24 cellular contexts compared by ENCODE assay signal in the genomic region with DNA sequence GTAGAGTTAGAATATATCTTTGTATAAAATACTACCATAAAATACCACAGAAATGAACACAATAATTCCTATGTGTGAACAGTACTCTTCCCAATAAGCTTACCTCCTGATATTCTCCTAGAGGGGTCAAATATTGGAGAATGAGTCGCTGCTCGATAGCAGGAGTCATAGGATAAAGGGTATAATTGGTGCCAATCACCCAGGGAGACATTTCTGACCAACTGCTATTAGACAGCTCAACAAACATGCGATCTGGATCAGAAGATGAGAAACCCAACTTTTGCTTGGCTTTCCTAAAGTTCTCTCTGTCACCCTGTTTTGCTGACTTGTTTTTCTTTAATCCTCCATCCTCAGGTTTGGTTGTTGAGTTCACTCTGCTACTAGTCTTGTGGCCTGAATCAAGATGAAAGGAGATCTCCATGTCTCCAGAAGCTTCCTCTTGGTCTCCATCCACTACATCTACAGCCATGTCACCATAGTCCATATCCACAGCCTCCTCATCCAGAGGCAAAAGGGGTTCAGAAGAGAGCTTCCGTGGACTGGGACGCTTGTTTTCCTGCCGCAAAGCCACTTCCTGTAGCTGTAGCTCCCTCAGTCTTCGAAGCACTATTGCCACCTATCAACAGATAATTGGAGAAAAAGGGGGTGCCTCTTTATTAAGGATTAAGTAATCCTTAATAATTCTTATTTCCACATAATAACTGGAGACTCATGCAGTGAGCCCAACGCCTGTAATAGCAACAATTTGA. TPM values are rescaled to one million over a fixed set of nuclear protein-coding genes. Genes with fewer than 3 reads are reported as not detected.
DNase-seq lines count a peak whose midpoint lies in the region; ATAC-seq and TF ChIP-seq lines count a peak whose summit lies in the region.
"Had no signal": no experiment of that assay in that cellular context is flagged by ENCODE, and none has a peak within 500 bp of the region (broad histone marks: within the 10 kb centered on the region; RNA-seq: fewer than 3 reads in every experiment).

No MANE protein-coding gene starts in this region.

- intact Hi-C loops in activated T-helper 2 cell treated with anti-CD3 and anti-CD28 coated beads, Interferon-gamma antibody, Interleukin-2, Interleukin-4, amounts not matched to agents 10 μg/mL and 5 μg/mL and 100 μg/mL, durations not matched to agents 14 hours and 24 hours and 36 hours (cut with micrococcal nuclease): no loop called here
- intact Hi-C loops in naive thymus-derived CD4-positive, alpha-beta T cell (cut with micrococcal nuclease): no loop called here
- intact Hi-C loops in Calu3 (cut with micrococcal nuclease; ENCODE audit: unreplicated experiment): no loop called here

- no peaks in the 10 kb centered on the region for H3K27me3 ChIP-seq in naive thymus-derived CD4-positive, alpha-beta T cell (ENCODE audit: control insufficient read depth in 2 of 2, insufficient read depth in 2 of 2, low read length in 2 of 2)
- H3K27me3 ChIP-seq in effector memory CD4-positive, alpha-beta T cell (replicated peaks; ENCODE audit: control insufficient read depth, insufficient read depth, low read length, poor library complexity, severe bottlenecking): no peaks in the 10 kb centered on the region
- H3K27me3 ChIP-seq: BE2C, neural progenitor cell, SJSA1, upper lobe of right lung had no signal

- POLR2A ChIA-PET in naive thymus-derived CD4-positive, alpha-beta T cell (lab: Charles Lee): interaction anchor here (0.7 to 1.1 kb wide), 2 partner anchors 58 to 98 kb away, joined by 4 to 5 read pairs; a partner anchor contains a TSS

- peaks cover 9 to 46% (median 22%) of the 10 kb centered on the region in 3 experiments for H3K36me3 ChIP-seq in naive thymus-derived CD4-positive, alpha-beta T cell (ENCODE audit: control insufficient read depth in 2 of 3, insufficient read depth in 3 of 3, low read length in 3 of 3)
- H3K36me3 ChIP-seq in effector memory CD4-positive, alpha-beta T cell (ENCODE audit: control insufficient read depth, insufficient read depth, low read length): peaks cover 14% of the 10 kb centered on the region

- no peaks in the 10 kb centered on the region for H3K9me3 Mint-ChIP-seq in activated T-cell treated with anti-CD3 and anti-CD28 coated beads, Interleukin-2, amount 50 U/mL, for 72 hours
- H3K9me3 Mint-ChIP-seq in activated T-helper 2 cell treated with anti-CD3 and anti-CD28 coated beads, Interferon-gamma antibody, Interleukin-2, Interleukin-4, amounts not matched to agents 10 μg/mL and 5 μg/mL and 100 μg/mL, durations not matched to agents 14 hours and 24 hours and 36 hours: no peaks in the 10 kb centered on the region
- no peaks in the 10 kb centered on the region for H3K9me3 Mint-ChIP-seq in naive thymus-derived CD4-positive, alpha-beta T cell
- H3K9me3 Mint-ChIP-seq in Calu3 (ENCODE audit: low read depth, unreplicated experiment): no peaks in the 10 kb centered on the region
- H3K9me3 Mint-ChIP-seq: neural progenitor cell had no signal

- H3K4me3 Mint-ChIP-seq in activated T-cell treated with anti-CD3 and anti-CD28 coated beads, Interleukin-2, amount 50 U/mL, for 72 hours: no peak overlapping the region
- no peak overlapping the region for H3K4me3 Mint-ChIP-seq in activated T-helper 2 cell treated with anti-CD3 and anti-CD28 coated beads, Interferon-gamma antibody, Interleukin-2, Interleukin-4, amounts not matched to agents 10 μg/mL and 5 μg/mL and 100 μg/mL, durations not matched to agents 14 hours and 24 hours and 36 hours (ENCODE audit: low read depth)
- H3K4me3 Mint-ChIP-seq in naive thymus-derived CD4-positive, alpha-beta T cell: peak overlapping the region in 6 of 10 donors; percentile 11 to 53 (median 40)
- no peak overlapping the region for H3K4me3 Mint-ChIP-seq in Calu3 (ENCODE audit: low read depth, unreplicated experiment)
- H3K4me3 Mint-ChIP-seq: activated CD4-positive, alpha-beta T cell treated with anti-CD3 and anti-CD28 coated beads for 36 hours; neural progenitor cell had no signal

- BruUV-seq in Calu3 (replicated peaks; lab: Mats Ljungman, UMichigan): no TSS peak

- H3K27me3 Mint-ChIP-seq in activated T-cell treated with anti-CD3 and anti-CD28 coated beads, Interleukin-2, amount 50 U/mL, for 72 hours (ENCODE audit: low read depth): no peaks in the 10 kb centered on the region
- H3K27me3 Mint-ChIP-seq in activated T-helper 2 cell treated with anti-CD3 and anti-CD28 coated beads, Interferon-gamma antibody, Interleukin-2, Interleukin-4, amounts not matched to agents 10 μg/mL and 5 μg/mL and 100 μg/mL, durations not matched to agents 14 hours and 24 hours and 36 hours (ENCODE audit: low read depth): no peaks in the 10 kb centered on the region
- H3K27me3 Mint-ChIP-seq in naive thymus-derived CD4-positive, alpha-beta T cell: no peaks in the 10 kb centered on the region
- no peaks in the 10 kb centered on the region for H3K27me3 Mint-ChIP-seq in Calu3 (ENCODE audit: unreplicated experiment)
- H3K27me3 Mint-ChIP-seq: activated CD4-positive, alpha-beta T cell treated with anti-CD3 and anti-CD28 coated beads for 36 hours had no signal

- no peak for TF ChIP-seq CTCF in Calu3 (IDR thresholded peaks at IDR 0.05; ENCODE audit: unreplicated experiment)

- no peaks in the 10 kb centered on the region for H3K9me3 ChIP-seq in naive thymus-derived CD4-positive, alpha-beta T cell (ENCODE audit: control insufficient read depth in 2 of 3, low read length in 3 of 3)
- H3K9me3 ChIP-seq in effector memory CD4-positive, alpha-beta T cell (ENCODE audit: control insufficient read depth, low read length): no peaks in the 10 kb centered on the region
- H3K9me3 ChIP-seq: BE2C, SJSA1, upper lobe of right lung had no signal

- peak overlapping the region; percentile 23 for H3K27ac Mint-ChIP-seq in activated T-cell treated with anti-CD3 and anti-CD28 coated beads, Interleukin-2, amount 50 U/mL, for 72 hours
- peak overlapping the region; percentile 25 for H3K27ac Mint-ChIP-seq in activated T-helper 2 cell treated with anti-CD3 and anti-CD28 coated beads, Interferon-gamma antibody, Interleukin-2, Interleukin-4, amounts not matched to agents 10 μg/mL and 5 μg/mL and 100 μg/mL, durations not matched to agents 14 hours and 24 hours and 36 hours
- peak overlapping the region; percentile 45 to 88 (median 70) for H3K27ac Mint-ChIP-seq in naive thymus-derived CD4-positive, alpha-beta T cell
- no peak overlapping the region for H3K27ac Mint-ChIP-seq in Calu3 (ENCODE audit: unreplicated experiment)
- H3K27ac Mint-ChIP-seq: neural progenitor cell had no signal

- no peak overlapping the region for H3K27ac ChIP-seq in naive thymus-derived CD4-positive, alpha-beta T cell (ENCODE audit: low read depth, low read length)
- H3K27ac ChIP-seq in effector memory CD4-positive, alpha-beta T cell (ENCODE audit: insufficient read depth, low read length, poor library complexity, severe bottlenecking): no peak overlapping the region
- H3K27ac ChIP-seq: neural progenitor cell, SJSA1, upper lobe of right lung had no signal

- peaks cover 0 to 21% of the 10 kb centered on the region in 2 donors for H3K36me3 Mint-ChIP-seq in activated T-cell treated with anti-CD3 and anti-CD28 coated beads, Interleukin-2, amount 50 U/mL, for 72 hours (ENCODE audit: insufficient read depth in 2 of 2)
- peaks cover 40% of the 10 kb centered on the region for H3K36me3 Mint-ChIP-seq in activated T-helper 2 cell treated with anti-CD3 and anti-CD28 coated beads, Interferon-gamma antibody, Interleukin-2, Interleukin-4, amounts not matched to agents 10 μg/mL and 5 μg/mL and 100 μg/mL, durations not matched to agents 14 hours and 24 hours and 36 hours (ENCODE audit: low read depth)
- H3K36me3 Mint-ChIP-seq in naive thymus-derived CD4-positive, alpha-beta T cell: peaks cover 5 to 21% (median 16%) of the 10 kb centered on the region in 5 donors
- peaks cover 28% of the 10 kb centered on the region for H3K36me3 Mint-ChIP-seq in Calu3 (ENCODE audit: insufficient read depth, unreplicated experiment)

- H3K4me1 Mint-ChIP-seq in activated T-cell treated with anti-CD3 and anti-CD28 coated beads, Interleukin-2, amount 50 U/mL, for 72 hours (ENCODE audit: low read depth): no peaks in the 10 kb centered on the region
- peaks cover 9% of the 10 kb centered on the region for H3K4me1 Mint-ChIP-seq in activated T-helper 2 cell treated with anti-CD3 and anti-CD28 coated beads, Interferon-gamma antibody, Interleukin-2, Interleukin-4, amounts not matched to agents 10 μg/mL and 5 μg/mL and 100 μg/mL, durations not matched to agents 14 hours and 24 hours and 36 hours (ENCODE audit: low read depth)
- peaks cover 11 to 28% (median 18%) of the 10 kb centered on the region in 7 donors for H3K4me1 Mint-ChIP-seq in naive thymus-derived CD4-positive, alpha-beta T cell
- no peaks in the 10 kb centered on the region for H3K4me1 Mint-ChIP-seq in Calu3 (ENCODE audit: low read depth, unreplicated experiment)
- H3K4me1 Mint-ChIP-seq: neural progenitor cell had no signal

- peaks cover 0 to 5% of the 10 kb centered on the region in 2 donors for H3K4me1 ChIP-seq in naive thymus-derived CD4-positive, alpha-beta T cell (ENCODE audit: control insufficient read depth in 2 of 2, insufficient read depth in 2 of 2, low read length in 2 of 2)
- H3K4me1 ChIP-seq in effector memory CD4-positive, alpha-beta T cell (ENCODE audit: control insufficient read depth, insufficient read depth, low read length, poor library complexity, severe bottlenecking): peaks cover 6% of the 10 kb centered on the region
- H3K4me1 ChIP-seq: BE2C, neural progenitor cell, SJSA1 had no signal

- no peak for DNase-seq in activated T-cell treated with anti-CD3 and anti-CD28 coated beads, Interleukin-2, amount 50 U/mL, for 72 hours
- no peak for DNase-seq in activated T-cell treated with anti-CD3 and anti-CD28 coated beads, Interleukin-2, amount 50 U/mL, for 48 hours
- DNase-seq in Jurkat, Clone E6-1 (ENCODE audit: low read depth, low spot score): peak; percentile 21
- DNase-seq in activated T-helper 2 cell treated with anti-CD3 and anti-CD28 coated beads, Interferon-gamma antibody, Interleukin-2, Interleukin-4, amounts not matched to agents 10 μg/mL and 5 μg/mL and 100 μg/mL, durations not matched to agents 14 hours and 24 hours and 36 hours (ENCODE audit: low spot score): no peak
- DNase-seq in naive thymus-derived CD4-positive, alpha-beta T cell: peak in 1 of 9 donors; percentile 13
- DNase-seq in Calu3 (no peak), NCI-H2171 treated with DMSO at 0.1 percent for 48 hours (lab: John Stamatoyannopoulos, UW) (no peak)
- no peak for DNase-seq in effector memory CD4-positive, alpha-beta T cell
- DNase-seq: activated CD4-positive, alpha-beta T cell treated with anti-CD3 and anti-CD28 coated beads for 36 hours; BE2C; DND-41; H7; head of caudate nucleus; kidney glomerular epithelial cell; MV-4-11; NCI-H146; NCI-H2171; NCI-H524 treated with DMSO at 0.1 percent for 48 hours; posterior cingulate gyrus; stimulated activated CD8-positive, alpha-beta memory T cell treated with anti-CD3 and anti-CD28 coated beads, Interleukin-4, amount 100 ng/mL, for 48 hours; upper lobe of right lung had no signal

- ATAC-seq in activated T-cell treated with anti-CD3 and anti-CD28 coated beads, Interleukin-2, amount 50 U/mL, for 72 hours (replicated peaks in 1 of 2): no peak
- ATAC-seq in naive thymus-derived CD4-positive, alpha-beta T cell: no peak
- ATAC-seq: activated CD4-positive, alpha-beta T cell treated with anti-CD3 and anti-CD28 coated beads for 36 hours; upper lobe of right lung had no signal

- H3K4me3 ChIP-seq in Jurkat, Clone E6-1 (ENCODE audit: low read length): no peak overlapping the region
- H3K4me3 ChIP-seq in naive thymus-derived CD4-positive, alpha-beta T cell (ENCODE audit: low read length): no peak overlapping the region
- H3K4me3 ChIP-seq in effector memory CD4-positive, alpha-beta T cell (ENCODE audit: insufficient read depth, low read depth, low read length, poor library complexity, severe bottlenecking): no peak overlapping the region
- H3K4me3 ChIP-seq: lung, neural progenitor cell, SJSA1, upper lobe of right lung had no signal

- CTCF ChIA-PET in naive thymus-derived CD4-positive, alpha-beta T cell (lab: Charles Lee): interaction anchor here (0.8 kb wide), 1 partner anchor 190 kb away, joined by 3 read pairs; no protein-coding TSS in a partner anchor
- CTCF ChIA-PET in Calu3 (lab: Charles Lee): no interaction called here

RNA-seq across cellular contexts. Expression of a gene that starts 50.4 kb away (rescaled TPM):
- total RNA-seq in activated T-cell treated with anti-CD3 and anti-CD28 coated beads, Interleukin-2, amount 50 U/mL, for 72 hours: 10 to 100 TPM; 19.6 to 24.4 TPM
- polyA plus RNA-seq in Jurkat, Clone E6-1 (2012; ENCODE audit: insufficient read depth, insufficient read length): 31.0 TPM
- total RNA-seq in activated T-helper 2 cell treated with anti-CD3 and anti-CD28 coated beads, Interferon-gamma antibody, Interleukin-2, Interleukin-4, amounts not matched to agents 10 μg/mL and 5 μg/mL and 100 μg/mL, durations not matched to agents 14 hours and 24 hours and 36 hours: 36.1 and 37.4 TPM in 2 replicates
- total RNA-seq in naive thymus-derived CD4-positive, alpha-beta T cell: 10 to 100 TPM; 29.9 to 40.6 (median 31.3) TPM
- polyA plus RNA-seq in naive thymus-derived CD4-positive, alpha-beta T cell: 10 to 100 TPM; 12.8 to 22.8 TPM
- total RNA-seq in Calu3 (2022): 40.6 and 43.8 TPM in 2 replicates

RNA-seq across cellular contexts. Expression of a gene that starts 56.4 kb away (rescaled TPM):
- total RNA-seq in activated T-cell treated with anti-CD3 and anti-CD28 coated beads, Interleukin-2, amount 50 U/mL, for 72 hours: 100 to 1,000 TPM; 112 to 141 TPM
- 220 TPM for polyA plus RNA-seq in Jurkat, Clone E6-1 (2012; ENCODE audit: insufficient read depth, insufficient read length)
- total RNA-seq in activated T-helper 2 cell treated with anti-CD3 and anti-CD28 coated beads, Interferon-gamma antibody, Interleukin-2, Interleukin-4, amounts not matched to agents 10 μg/mL and 5 μg/mL and 100 μg/mL, durations not matched to agents 14 hours and 24 hours and 36 hours: 235 and 238 TPM in 2 replicates
- total RNA-seq in naive thymus-derived CD4-positive, alpha-beta T cell: 100 to 1,000 TPM in 1 of 5 experiments, 10 to 100 TPM in 4; 28.2 to 182 (median 68.0) TPM
- 10 to 100 TPM; 40.9 to 48.4 TPM for polyA plus RNA-seq in naive thymus-derived CD4-positive, alpha-beta T cell
- total RNA-seq in Calu3 (2022): 140 and 176 TPM in 2 replicates

RNA-seq across cellular contexts. Expression of a gene that starts 58.4 kb away (rescaled TPM):
- 10 to 100 TPM; 28.2 to 32.0 TPM for total RNA-seq in activated T-cell treated with anti-CD3 and anti-CD28 coated beads, Interleukin-2, amount 50 U/mL, for 72 hours
- 32.0 TPM for polyA plus RNA-seq in Jurkat, Clone E6-1 (2012; ENCODE audit: insufficient read depth, insufficient read length)
- total RNA-seq in activated T-helper 2 cell treated with anti-CD3 and anti-CD28 coated beads, Interferon-gamma antibody, Interleukin-2, Interleukin-4, amounts not matched to agents 10 μg/mL and 5 μg/mL and 100 μg/mL, durations not matched to agents 14 hours and 24 hours and 36 hours: 41.1 and 43.0 TPM in 2 replicates
- total RNA-seq in naive thymus-derived CD4-positive, alpha-beta T cell: 10 to 100 TPM; 21.6 to 40.6 (median 38.9) TPM
- polyA plus RNA-seq in naive thymus-derived CD4-positive, alpha-beta T cell: 10 to 100 TPM; 12.0 to 19.9 TPM
- 24.8 and 26.9 TPM in 2 replicates for total RNA-seq in Calu3 (2022)

Comparison
In these comparisons a context has a peak if more than half of its experiments do, and no peak if none do; other contexts are left out.
1. H3K4me3 Mint-ChIP-seq: peak in naive thymus-derived CD4-positive, alpha-beta T cell (6 of 10); none in activated T-cell treated with anti-CD3 and anti-CD28 coated beads, Interleukin-2, amount 50 U/mL, for 72 hours (0 of 2), activated T-helper 2 cell treated with anti-CD3 and anti-CD28 coated beads, Interferon-gamma antibody, Interleukin-2, Interleukin-4, amounts not matched to agents 10 μg/mL and 5 μg/mL and 100 μg/mL, durations not matched to agents 14 hours and 24 hours and 36 hours (single experiment) and Calu3 (single experiment).